25 cellular contexts compared by ENCODE assay signal in genomic region chr5:14640765-14641164, GRCh38.
"Had no signal": no experiment of that assay in that cellular context is flagged by ENCODE, and none has a peak within 500 bp of the region (broad histone marks: within the 10 kb centered on the region; RNA-seq: fewer than 3 reads in every experiment).

No MANE protein-coding gene starts in this region.

- H3K36me3 ChIP-seq: left ventricle myocardium inferior, neural progenitor cell, ovary, right atrium auricular region, right lobe of liver, tibial nerve, uterus had no signal

- H3K27ac Mint-ChIP-seq: mesothelial cell of epicardium; naive B cell; natural killer cell; nephron progenitor cell; neural progenitor cell; progenitor cell of endocrine pancreas; stimulated activated memory B cell treated with anti-CD40 and anti-IgM and Interleukin-4, amounts not matched to agents 10 μg/mL and 1 μg/mL and 100 μg/mL, for 72 hours; stimulated activated naive CD8-positive, alpha-beta T cell treated with anti-CD3 and anti-CD28 coated beads, Interleukin-15, amount 100 ng/mL, for 72 hours; type B pancreatic cell had no signal

- DNase-seq: islet precursor cell; left ventricle myocardium inferior; mesendoderm; naive B cell; natural killer cell; nephron progenitor cell; ovary; right lobe of liver; stimulated activated CD4-positive, alpha-beta T cell treated with anti-CD3 and anti-CD28 coated beads, Interleukin-1b, Interleukin-23, amount 100 ng/mL, for 48 hours; stimulated activated CD4-positive, alpha-beta T cell treated with anti-CD3 and anti-CD28 coated beads, Interleukin-2, amount 100 ng/mL, for 48 hours; stimulated activated CD4-positive, alpha-beta T cell treated with anti-CD3 and anti-CD28 coated beads, Interleukin-4, amount 100 ng/mL, for 4 hours; stimulated activated CD8-positive, alpha-beta memory T cell treated with anti-CD3 and anti-CD28 coated beads, Interleukin-4, amount 100 ng/mL, for 48 hours; stimulated activated naive CD4-positive, alpha-beta T cell treated with Interleukin-2 at 50 U/mL for 16 hours; stimulated activated naive CD8-positive, alpha-beta T cell treated with anti-CD3 and anti-CD28 coated beads, Interleukin-15, amount 100 ng/mL, for 72 hours; substantia nigra; uterus had no signal

- H3K4me1 Mint-ChIP-seq: mesothelial cell of epicardium; naive B cell; natural killer cell; nephron progenitor cell; neural progenitor cell; stimulated activated memory B cell treated with anti-CD40 and anti-IgM and Interleukin-4, amounts not matched to agents 10 μg/mL and 1 μg/mL and 100 μg/mL, for 72 hours had no signal

- H3K27ac ChIP-seq: left ventricle myocardium inferior, neural progenitor cell, ovary, right atrium auricular region, right lobe of liver, tibial nerve, uterus had no signal

- H2AFZ ChIP-seq: neural progenitor cell had no signal

- H3K36me3 Mint-ChIP-seq: mesothelial cell of epicardium; naive B cell; natural killer cell; neural progenitor cell; stimulated activated memory B cell treated with anti-CD40 and anti-IgM and Interleukin-4, amounts not matched to agents 10 μg/mL and 1 μg/mL and 100 μg/mL, for 72 hours; type B pancreatic cell had no signal

- ATAC-seq: natural killer cell; right lobe of liver; stimulated activated memory B cell treated with anti-CD40 and anti-IgM and Interleukin-4, amounts not matched to agents 10 μg/mL and 1 μg/mL and 100 μg/mL, for 72 hours; stimulated activated naive CD8-positive, alpha-beta T cell treated with anti-CD3 and anti-CD28 coated beads, Interleukin-15, amount 100 ng/mL, for 72 hours had no signal

- H3K4me3 Mint-ChIP-seq: mesothelial cell of epicardium; naive B cell; natural killer cell; nephron progenitor cell; neural progenitor cell; stimulated activated memory B cell treated with anti-CD40 and anti-IgM and Interleukin-4, amounts not matched to agents 10 μg/mL and 1 μg/mL and 100 μg/mL, for 72 hours; stimulated activated naive CD8-positive, alpha-beta T cell treated with anti-CD3 and anti-CD28 coated beads, Interleukin-15, amount 100 ng/mL, for 72 hours; type B pancreatic cell had no signal

- H3K9ac ChIP-seq: neural progenitor cell had no signal

- H3K4me2 ChIP-seq: neural progenitor cell, smooth muscle cell had no signal

- H3K9me3 Mint-ChIP-seq: mesothelial cell of epicardium; naive B cell; natural killer cell; neural progenitor cell; stimulated activated memory B cell treated with anti-CD40 and anti-IgM and Interleukin-4, amounts not matched to agents 10 μg/mL and 1 μg/mL and 100 μg/mL, for 72 hours; stimulated activated naive CD8-positive, alpha-beta T cell treated with anti-CD3 and anti-CD28 coated beads, Interleukin-15, amount 100 ng/mL, for 72 hours; type B pancreatic cell had no signal

- H3K4me3 ChIP-seq: left ventricle myocardium inferior, lung, neural progenitor cell, ovary, right atrium auricular region, right lobe of liver, smooth muscle cell, tibial nerve, uterus had no signal

- H3K4me1 ChIP-seq: left ventricle myocardium inferior, neural progenitor cell, right atrium auricular region, right lobe of liver, tibial nerve, uterus had no signal

- H3K27me3 ChIP-seq: neural progenitor cell, ovary, right atrium auricular region, right lobe of liver, tibial nerve, uterus had no signal

- H3K9me3 ChIP-seq: left ventricle myocardium inferior, ovary, right atrium auricular region, right lobe of liver, tibial nerve, uterus had no signal
